In the genomic region with DNA sequence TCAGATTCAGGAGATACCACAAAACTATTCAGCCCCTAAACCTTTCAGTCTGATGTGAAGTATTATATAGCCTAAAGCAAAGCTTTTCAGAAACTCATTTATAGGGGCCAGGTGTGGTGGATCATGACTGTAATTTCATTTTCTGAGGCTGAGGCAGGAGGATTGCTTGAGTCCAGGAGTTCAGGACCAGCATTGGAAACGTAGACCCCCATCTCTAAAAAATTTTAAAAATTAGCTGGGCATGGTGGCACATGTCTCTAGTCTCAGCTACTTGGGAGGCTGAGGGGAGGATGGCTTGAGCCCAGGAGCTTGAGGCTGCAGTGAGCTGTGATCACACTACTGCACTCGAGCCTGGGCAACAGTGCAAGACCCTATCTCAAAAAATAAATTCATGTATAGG, we compare ENCODE assay signal across 24 cellular contexts.
"Had no signal": no experiment of that assay in that cellular context is flagged by ENCODE, and none has a peak within 500 bp of the region (broad histone marks: within the 10 kb centered on the region; RNA-seq: fewer than 3 reads in every experiment).

No MANE protein-coding gene starts in this region.

- H3K9me3 ChIP-seq: ovary, psoas muscle, right lobe of liver, sigmoid colon, stomach, thoracic aorta, thyroid gland, tibial nerve, upper lobe of right lung, uterus had no signal

- ATAC-seq: natural killer cell; psoas muscle; right cardiac atrium; right lobe of liver; stimulated activated effector memory CD8-positive, alpha-beta T cell treated with anti-CD3 and anti-CD28 coated beads, Interleukin-12 subunit alpha, Interleukin-12 subunit beta, amount 100 ng/mL, for 72 hours; stimulated activated naive B cell treated with anti-CD40 and anti-IgM and Interleukin-4, amounts not matched to agents 10 μg/mL and 1 μg/mL and 100 μg/mL, for 72 hours; upper lobe of right lung had no signal

- H3K4me1 ChIP-seq: parathyroid adenoma, psoas muscle, uterus had no signal

- H3K79me2 ChIP-seq: parathyroid adenoma had no signal

- H2AFZ ChIP-seq: neural progenitor cell, parathyroid adenoma had no signal

- H3K27me3 ChIP-seq: neural progenitor cell, ovary, right lobe of liver, sigmoid colon, stomach, thyroid gland, tibial nerve, upper lobe of right lung, uterus had no signal

- H3K36me3 ChIP-seq: neural progenitor cell, ovary, thoracic aorta, uterus had no signal

- H3K27ac ChIP-seq: neural progenitor cell, ovary, parathyroid adenoma, psoas muscle, right lobe of liver, sigmoid colon, stomach, thoracic aorta, thyroid gland, tibial nerve, upper lobe of right lung, uterus had no signal

- H3K4me2 ChIP-seq: neural progenitor cell had no signal

- FAIRE-seq: small intestine had no signal

- H3K4me3 ChIP-seq: neural progenitor cell, ovary, psoas muscle, right lobe of liver, sigmoid colon, stomach, thoracic aorta, thyroid gland, tibial nerve, upper lobe of right lung, uterus had no signal

- H3K9ac ChIP-seq: neural progenitor cell, parathyroid adenoma had no signal

- DNase-seq: natural killer cell; occipital lobe; ovary; posterior cingulate gyrus; psoas muscle; right cardiac atrium; right lobe of liver; sigmoid colon; small intestine; stimulated activated CD4-positive, alpha-beta T cell treated with anti-CD3 and anti-CD28 coated beads, Interleukin-15, amount 100 ng/mL, for 24 hours; stimulated activated CD4-positive, alpha-beta T cell treated with anti-CD3 and anti-CD28 coated beads, Interleukin-2, amount 100 ng/mL, for 24 hours; stimulated activated CD4-positive, alpha-beta T cell treated with anti-CD3 and anti-CD28 coated beads, Interleukin-2, amount 100 ng/mL, for 48 hours; stimulated activated CD4-positive, alpha-beta T cell treated with anti-CD3 and anti-CD28 coated beads, Interleukin-4, amount 100 ng/mL, for 24 hours; stimulated activated naive B cell treated with anti-CD40 and anti-IgM and Interleukin-4, amounts not matched to agents 10 μg/mL and 1 μg/mL and 100 μg/mL, for 72 hours; stimulated activated naive CD4-positive, alpha-beta T cell treated with Interleukin-2 at 50 U/mL for 16 hours; stomach; thyroid gland; upper lobe of right lung; uterus had no signal
